33 cellular contexts compared by ENCODE assay signal in the genomic region with DNA sequence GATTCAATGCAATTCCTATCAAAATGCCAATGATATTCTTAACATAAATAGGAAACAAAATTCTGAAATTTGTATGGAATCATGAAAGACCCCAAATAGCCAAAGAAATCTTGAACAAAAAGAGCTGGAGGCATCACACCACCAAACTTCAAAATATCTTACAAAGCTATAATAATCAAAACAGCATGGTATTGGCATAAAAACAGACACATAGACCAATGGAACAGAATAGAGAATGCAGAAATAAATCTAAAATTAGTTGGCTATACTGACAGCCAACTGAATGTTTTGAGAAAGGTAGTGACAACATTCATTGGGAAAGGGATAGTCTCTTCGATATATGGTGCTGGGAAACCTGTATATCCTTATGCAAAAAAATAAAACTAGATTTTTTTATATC.
"Had no signal": no experiment of that assay in that cellular context is flagged by ENCODE, and none has a peak within 500 bp of the region (broad histone marks: within the 10 kb centered on the region; RNA-seq: fewer than 3 reads in every experiment).

No MANE protein-coding gene starts in this region.

- DNase-seq: activated effector memory CD4-positive, alpha-beta T cell treated with anti-CD3 and anti-CD28 coated beads, Interleukin-2, amount 50 U/mL, for 16 hours; activated effector memory CD4-positive, alpha-beta T cell treated with Interleukin-2 at 50 U/mL for 16 hours; activated gamma-delta T cell; activated gamma-delta T cell treated with Interleukin-2 at 50 U/mL for 16 hours; activated naive CD4-positive, alpha-beta T cell; activated naive CD4-positive, alpha-beta T cell treated with anti-CD3 and anti-CD28 coated beads for 36 hours; activated naive CD4-positive, alpha-beta T cell treated with anti-CD3 and anti-CD28 coated beads, Interleukin-2, amount 10 ng/mL, durations not matched to agents 7 days and 5 days; activated naive CD4-positive, alpha-beta T cell treated with anti-CD3 and anti-CD28 coated beads, Interleukin-2, amount 50 U/mL, for 16 hours; activated naive CD8-positive, alpha-beta T cell treated with anti-CD3 and anti-CD28 coated beads for 36 hours; activated naive CD8-positive, alpha-beta T cell treated with anti-CD3 and anti-CD28 coated beads, Interleukin-2, amount 10 ng/mL, durations not matched to agents 7 days and 5 days; activated naive CD8-positive, alpha-beta T cell treated with anti-CD3 and anti-CD28 coated beads, Interleukin-2, amount 50 U/mL, for 24 hours; activated T-cell treated with anti-CD3 and anti-CD28 coated beads, Interleukin-2, amount 50 U/mL, for 24 hours; activated T-cell treated with anti-CD3 and anti-CD28 coated beads, Interleukin-2, amount 50 U/mL, for 4 hours; activated T-cell treated with anti-CD3 and anti-CD28 coated beads, Interleukin-2, amount 50 U/mL, for 48 hours; activated T-cell treated with anti-CD3 and anti-CD28 coated beads, Interleukin-2, amount 50 U/mL, for 72 hours; adrenal gland; amniotic stem cell; amygdala; anterior cingulate cortex; aorta; body of pancreas; brain microvascular endothelial cell; caudate nucleus; central memory CD4-positive, alpha-beta T cell; cerebellar nuclear complex had no signal

- H3K4me1 ChIP-seq: adrenal gland, ascending aorta, body of pancreas, breast epithelium had no signal

- H3K27me3 ChIP-seq: adrenal gland, ascending aorta, body of pancreas, brain microvascular endothelial cell, breast epithelium, cardiac muscle cell had no signal

- FAIRE-seq: astrocyte, bronchial epithelial cell, colon had no signal

- H3K36me3 ChIP-seq: adrenal gland, ascending aorta, brain microvascular endothelial cell, breast epithelium, cardiac muscle cell had no signal

- H3K9me3 ChIP-seq: adrenal gland, body of pancreas had no signal

- H3K4me3 ChIP-seq: adrenal gland, ascending aorta, body of pancreas, breast epithelium, cardiac muscle cell had no signal

- H3K27ac ChIP-seq: adrenal gland, ascending aorta, body of pancreas, brain microvascular endothelial cell, breast epithelium, cardiac muscle cell had no signal

- ATAC-seq: activated naive CD4-positive, alpha-beta T cell treated with anti-CD3 and anti-CD28 coated beads, Interleukin-2, amount 50 U/mL, for 72 hours; activated naive CD8-positive, alpha-beta T cell treated with anti-CD3 and anti-CD28 coated beads, Interleukin-2, amount 50 U/mL, for 24 hours; activated T-cell treated with anti-CD3 and anti-CD28 coated beads, Interleukin-2, amount 50 U/mL, for 4 hours; activated T-cell treated with anti-CD3 and anti-CD28 coated beads, Interleukin-2, amount 50 U/mL, for 72 hours; activated T-helper 17 cell treated with anti-CD3 and anti-CD28 coated beads, Interleukin-2, amount 50 U/mL, for 72 hours; body of pancreas had no signal
